31 cellular contexts compared by ENCODE assay signal in genomic region chr18:49756671-49757362, GRCh38.
"Had no signal": no experiment of that assay in that cellular context is flagged by ENCODE, and none has a peak within 500 bp of the region (broad histone marks: within the 10 kb centered on the region; RNA-seq: fewer than 3 reads in every experiment).

No MANE protein-coding gene starts in this region.

- H3K4me3 ChIP-seq: coronary artery, dorsolateral prefrontal cortex, gastrocnemius medialis, left ventricle myocardium inferior, ovary, prostate gland, sigmoid colon, thyroid gland, upper lobe of left lung had no signal

- ATAC-seq: gastrocnemius medialis; stimulated activated memory B cell treated with anti-CD40 and anti-IgM and Interleukin-4, amounts not matched to agents 10 μg/mL and 1 μg/mL and 100 μg/mL, for 72 hours; stimulated activated naive CD8-positive, alpha-beta T cell treated with anti-CD3 and anti-CD28 coated beads, Interleukin-15, amount 100 ng/mL, for 72 hours had no signal

- H3K27ac ChIP-seq: brain microvascular endothelial cell, coronary artery, dorsolateral prefrontal cortex, gastrocnemius medialis, left ventricle myocardium inferior, ovary, prostate gland, sigmoid colon, thyroid gland, upper lobe of left lung had no signal

- H3K27me3 ChIP-seq: brain microvascular endothelial cell, gastrocnemius medialis, ovary, sigmoid colon, thyroid gland, upper lobe of left lung had no signal

- H3K36me3 ChIP-seq: brain microvascular endothelial cell, gastrocnemius medialis, left ventricle myocardium inferior, ovary, prostate gland, sigmoid colon, thyroid gland, upper lobe of left lung had no signal

- H3K9me3 ChIP-seq: gastrocnemius medialis, left ventricle myocardium inferior, ovary, prostate gland, sigmoid colon, thyroid gland, upper lobe of left lung had no signal

- DNase-seq: activated CD4-positive, alpha-beta memory T cell treated with anti-CD3 and anti-CD28 coated beads for 36 hours; activated CD4-positive, alpha-beta T cell treated with anti-CD3 and anti-CD28 coated beads, Interleukin-2, amount 10 ng/mL, durations not matched to agents 24 days and 14 days; activated CD4-positive, CD25-positive, alpha-beta regulatory T cell treated with anti-CD3 and anti-CD28 coated beads, Interleukin-2, amount 50 U/mL, for 72 hours; activated CD8-positive, alpha-beta memory T cell treated with anti-CD3 and anti-CD28 coated beads, Interleukin-2, amount 50 U/mL, for 4 hours; activated effector memory CD4-positive, alpha-beta T cell treated with anti-CD3 and anti-CD28 coated beads, Interleukin-2, amount 50 U/mL, for 16 hours; activated naive CD4-positive, alpha-beta T cell treated with anti-CD3 and anti-CD28 coated beads, Interleukin-2, amount 10 ng/mL, durations not matched to agents 7 days and 5 days; activated naive CD8-positive, alpha-beta T cell treated with anti-CD3 and anti-CD28 coated beads, Interleukin-2, amount 10 ng/mL, durations not matched to agents 7 days and 5 days; activated T-cell treated with anti-CD3 and anti-CD28 coated beads, Interleukin-2, amount 50 U/mL, for 1 hour; amniotic stem cell; brain microvascular endothelial cell; dorsolateral prefrontal cortex; effector memory CD4-positive, alpha-beta T cell; erythroblast; gastrocnemius medialis; glutamatergic neuron; left ventricle myocardium inferior; naive B cell; nephron progenitor cell; ovary; retina; sigmoid colon; small intestine; stimulated activated CD4-positive, alpha-beta T cell treated with anti-CD3 and anti-CD28 coated beads, Interleukin-4, amount 100 ng/mL, for 4 hours; stimulated activated CD8-positive, alpha-beta memory T cell treated with anti-CD3 and anti-CD28 coated beads, Interleukin-4, amount 100 ng/mL, for 48 hours; stimulated activated naive CD8-positive, alpha-beta T cell treated with anti-CD3 and anti-CD28 coated beads, Interleukin-15, amount 100 ng/mL, for 72 hours; T1000; thyroid gland; upper lobe of left lung had no signal

- H3K4me1 ChIP-seq: gastrocnemius medialis, left ventricle myocardium inferior, prostate gland, sigmoid colon, upper lobe of left lung had no signal
